In the genomic region with DNA sequence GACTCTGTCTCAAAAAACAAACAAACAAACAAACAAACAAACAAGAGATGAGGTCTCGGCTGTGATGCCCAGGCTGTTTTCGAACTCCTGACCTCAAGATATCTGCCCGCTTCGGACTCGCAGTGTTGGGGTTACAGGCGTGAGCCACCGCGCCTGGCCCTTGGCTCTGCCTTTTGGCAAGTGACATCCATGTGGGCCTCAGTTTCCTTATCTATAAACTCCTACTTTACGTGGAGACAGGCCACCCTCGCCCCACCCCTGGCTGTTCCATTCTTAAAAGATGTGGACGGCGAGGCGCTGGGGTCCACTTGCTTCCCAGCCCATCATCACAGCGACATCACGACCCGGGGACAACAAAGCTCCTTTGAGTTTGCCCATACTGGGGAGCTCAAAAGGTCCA, we compare ENCODE assay signal across 27 cellular contexts. TPM values are rescaled to one million over a fixed set of nuclear protein-coding genes. Genes with fewer than 3 reads are reported as not detected.
DNase-seq lines count a peak whose midpoint lies in the region; ATAC-seq, FAIRE-seq and TF ChIP-seq lines count a peak whose summit lies in the region.
"Had no signal": no experiment of that assay in that cellular context is flagged by ENCODE, and none has a peak within 500 bp of the region (broad histone marks: within the 10 kb centered on the region; RNA-seq: fewer than 3 reads in every experiment).

No MANE protein-coding gene starts in this region.

- H2AFZ ChIP-seq in endothelial cell of umbilical vein (ENCODE audit: low read depth, low read length) (peak overlapping the region; percentile 46), osteoblast (ENCODE audit: low read length) (no peak overlapping the region)

- FAIRE-seq in endothelial cell of umbilical vein (lab: Jason Lieb, UNC): no peak
- FAIRE-seq: colon, endometrium, keratinocyte had no signal

- no peak overlapping the region for H3K9ac ChIP-seq in endothelial cell of umbilical vein (replicated peaks; ENCODE audit: extremely low read depth, insufficient read depth, low read length)
- H3K9ac ChIP-seq: BLaER1 treated with 17β-estradiol and CSF1 and Interleukin-3, amounts not matched to agents 10 nM and 100 nM had no signal

- no peak for TF ChIP-seq CTCF in endothelial cell of umbilical vein (IDR thresholded peaks at IDR 0.05; ENCODE audit: extremely low read depth in 1 of 2, insufficient read depth in 1 of 2, low read depth in 1 of 2, low read length in 2 of 2)
- TF ChIP-seq CTCF in osteoblast (IDR thresholded peaks at IDR 0.05; ENCODE audit: extremely low read depth, low read depth, low read length): no peak
- no peak for TF ChIP-seq CTCF in thoracic aorta (IDR thresholded peaks at IDR 0.05)

- peaks cover 7% of the 10 kb centered on the region for H3K36me3 Mint-ChIP-seq in activated naive CD8-positive, alpha-beta T cell treated with anti-CD3 and anti-CD28 coated beads, Interleukin-2, amount 10 ng/mL, durations not matched to agents 7 days and 5 days
- H3K36me3 Mint-ChIP-seq in activated naive CD8-positive, alpha-beta T cell treated with anti-CD3 and anti-CD28 coated beads, Interleukin-2, amount 50 U/mL, for 24 hours (ENCODE audit: low read depth): peaks cover 5% of the 10 kb centered on the region
- H3K36me3 Mint-ChIP-seq: activated naive CD4-positive, alpha-beta T cell treated with anti-CD3 and anti-CD28 coated beads, Interleukin-2, amount 50 U/mL, for 24 hours had no signal

- BruUV-seq in endothelial cell of umbilical vein (replicated peaks; lab: Mats Ljungman, UMichigan): no TSS peak

- no peaks in the 10 kb centered on the region for H3K27me3 ChIP-seq in endothelial cell of umbilical vein (ENCODE audit: control insufficient read depth in 2 of 2, insufficient read depth in 2 of 2, low read length in 2 of 2)
- no peaks in the 10 kb centered on the region for H3K27me3 ChIP-seq in osteoblast (ENCODE audit: insufficient read depth, low read length)
- H3K27me3 ChIP-seq in thoracic aorta (replicated peaks; ENCODE audit: insufficient read depth): no peaks in the 10 kb centered on the region
- H3K27me3 ChIP-seq: BLaER1 treated with 17β-estradiol and CSF1 and Interleukin-3, amounts not matched to agents 10 nM and 100 nM; uterus had no signal

- no peak overlapping the region for H3K4me3 ChIP-seq in endothelial cell of umbilical vein (replicated peaks in 1 of 3; ENCODE audit: insufficient read depth in 1 of 3, low read depth in 1 of 3, low read length in 3 of 3)
- H3K4me3 ChIP-seq in osteoblast (ENCODE audit: insufficient read depth, low read length): no peak overlapping the region
- H3K4me3 ChIP-seq in thoracic aorta: peak overlapping the region; percentile 60
- H3K4me3 ChIP-seq: BLaER1 treated with 17β-estradiol and CSF1 and Interleukin-3, amounts not matched to agents 10 nM and 100 nM; smooth muscle cell had no signal

- peaks cover 11% of the 10 kb centered on the region for H3K4me1 ChIP-seq in endothelial cell of umbilical vein (ENCODE audit: control insufficient read depth, extremely low read depth, insufficient read depth, low read length)
- peaks cover 12% of the 10 kb centered on the region for H3K4me1 ChIP-seq in osteoblast (ENCODE audit: insufficient read depth, low read length)
- H3K4me1 ChIP-seq in thoracic aorta (ENCODE audit: control insufficient read depth in 1 of 2, low read depth in 2 of 2): peaks cover 13 to 34% of the 10 kb centered on the region in 2 donors

- intact Hi-C loops in endothelial cell of umbilical vein (cut with micrococcal nuclease): no loop called here

- no peaks in the 10 kb centered on the region for H3K9me3 Mint-ChIP-seq in activated naive CD8-positive, alpha-beta T cell treated with anti-CD3 and anti-CD28 coated beads, Interleukin-2, amount 10 ng/mL, durations not matched to agents 7 days and 5 days
- no peaks in the 10 kb centered on the region for H3K9me3 Mint-ChIP-seq in activated naive CD8-positive, alpha-beta T cell treated with anti-CD3 and anti-CD28 coated beads, Interleukin-2, amount 50 U/mL, for 24 hours
- H3K9me3 Mint-ChIP-seq: activated naive CD4-positive, alpha-beta T cell treated with anti-CD3 and anti-CD28 coated beads, Interleukin-2, amount 50 U/mL, for 24 hours; brain; T-helper 2 cell treated with Interferon-gamma antibody and Interleukin-4, amounts not matched to agents 5 μg/mL and 100 μg/mL, for 36 hours had no signal

- DNase-seq in activated naive CD8-positive, alpha-beta T cell treated with anti-CD3 and anti-CD28 coated beads, Interleukin-2, amount 10 ng/mL, durations not matched to agents 7 days and 5 days: no peak
- DNase-seq in activated naive CD8-positive, alpha-beta T cell treated with anti-CD3 and anti-CD28 coated beads, Interleukin-2, amount 50 U/mL, for 24 hours: no peak
- no peak for DNase-seq in endothelial cell of umbilical vein (ENCODE audit: low read depth, low spot score)
- no peak for DNase-seq in osteoblast (ENCODE audit: insufficient read length, low spot score, missing footprints)
- no peak for DNase-seq in thoracic aorta (ENCODE audit: low spot score)
- no peak for DNase-seq in retina
- no peak for DNase-seq in HPDE6-E6E7 (ENCODE audit: extremely low spot score)
- DNase-seq: activated T-cell treated with anti-CD3 and anti-CD28 coated beads for 4 hours; KBM-7; MV-4-11; NCI-H187; NCI-H345; stimulated activated CD4-positive, alpha-beta T cell treated with anti-CD3 and anti-CD28 coated beads, Interleukin-2, amount 100 ng/mL, for 48 hours; WERI-Rb-1 had no signal

- peaks cover 7% of the 10 kb centered on the region for H3K4me1 Mint-ChIP-seq in activated naive CD8-positive, alpha-beta T cell treated with anti-CD3 and anti-CD28 coated beads, Interleukin-2, amount 10 ng/mL, durations not matched to agents 7 days and 5 days
- H3K4me1 Mint-ChIP-seq in activated naive CD8-positive, alpha-beta T cell treated with anti-CD3 and anti-CD28 coated beads, Interleukin-2, amount 50 U/mL, for 24 hours: peaks cover 22% of the 10 kb centered on the region

- no peaks in the 10 kb centered on the region for H3K27me3 Mint-ChIP-seq in activated naive CD8-positive, alpha-beta T cell treated with anti-CD3 and anti-CD28 coated beads, Interleukin-2, amount 10 ng/mL, durations not matched to agents 7 days and 5 days
- H3K27me3 Mint-ChIP-seq in activated naive CD8-positive, alpha-beta T cell treated with anti-CD3 and anti-CD28 coated beads, Interleukin-2, amount 50 U/mL, for 24 hours: no peaks in the 10 kb centered on the region
- H3K27me3 Mint-ChIP-seq: activated naive CD4-positive, alpha-beta T cell treated with anti-CD3 and anti-CD28 coated beads, Interleukin-2, amount 50 U/mL, for 24 hours had no signal

- dilution Hi-C loops in endothelial cell of umbilical vein (cut with MboI; ENCODE audit: extremely low pct_ligation_motif_present, low sequenced_read_pairs): no loop called here

- no peak for ATAC-seq in activated naive CD8-positive, alpha-beta T cell treated with anti-CD3 and anti-CD28 coated beads, Interleukin-2, amount 10 ng/mL, durations not matched to agents 7 days and 5 days (ENCODE audit: low read depth)
- ATAC-seq in activated naive CD8-positive, alpha-beta T cell treated with anti-CD3 and anti-CD28 coated beads, Interleukin-2, amount 50 U/mL, for 24 hours: no peak
- ATAC-seq in thoracic aorta (ENCODE audit: insufficient number of reproducible peaks, low FRiP score, low read depth) (no peak), GM21619 (IDR thresholded peaks at IDR 0.05; ENCODE audit: unreplicated experiment) (no peak)
- ATAC-seq: HCT116 had no signal

- H3K4me3 Mint-ChIP-seq in activated naive CD8-positive, alpha-beta T cell treated with anti-CD3 and anti-CD28 coated beads, Interleukin-2, amount 10 ng/mL, durations not matched to agents 7 days and 5 days: peak overlapping the region; percentile 22
- no peak overlapping the region for H3K4me3 Mint-ChIP-seq in activated naive CD8-positive, alpha-beta T cell treated with anti-CD3 and anti-CD28 coated beads, Interleukin-2, amount 50 U/mL, for 24 hours

- H3K79me2 ChIP-seq in endothelial cell of umbilical vein (ENCODE audit: control insufficient read depth, insufficient read depth, low read length) (peaks cover 12% of the 10 kb centered on the region), osteoblast (ENCODE audit: insufficient read depth, low read length) (peaks cover 26% of the 10 kb centered on the region)

- CTCF ChIA-PET in endothelial cell of umbilical vein (lab: Charles Lee): no interaction called here

- no peak overlapping the region for H3K27ac Mint-ChIP-seq in activated naive CD8-positive, alpha-beta T cell treated with anti-CD3 and anti-CD28 coated beads, Interleukin-2, amount 10 ng/mL, durations not matched to agents 7 days and 5 days
- H3K27ac Mint-ChIP-seq in activated naive CD8-positive, alpha-beta T cell treated with anti-CD3 and anti-CD28 coated beads, Interleukin-2, amount 50 U/mL, for 24 hours: no peak overlapping the region
- H3K27ac Mint-ChIP-seq: activated naive CD4-positive, alpha-beta T cell treated with anti-CD3 and anti-CD28 coated beads, Interleukin-2, amount 50 U/mL, for 24 hours; T-helper 2 cell treated with Interferon-gamma antibody and Interleukin-4, amounts not matched to agents 5 μg/mL and 100 μg/mL, for 36 hours had no signal

- H3K4me2 ChIP-seq in endothelial cell of umbilical vein (ENCODE audit: insufficient read depth, low read length) (no peak overlapping the region), osteoblast (ENCODE audit: insufficient read depth, low read length) (peak overlapping the region; percentile 23)
- H3K4me2 ChIP-seq: BLaER1 treated with 17β-estradiol and CSF1 and Interleukin-3, amounts not matched to agents 10 nM and 100 nM; smooth muscle cell had no signal

- no peaks in the 10 kb centered on the region for H3K9me1 ChIP-seq in endothelial cell of umbilical vein (replicated peaks; ENCODE audit: control insufficient read depth, extremely low read depth, insufficient read depth, low read length)

- H3K27ac ChIP-seq in endothelial cell of umbilical vein (ENCODE audit: insufficient read depth, low read depth, low read length) (no peak overlapping the region), osteoblast (ENCODE audit: low read depth, low read length) (no peak overlapping the region), thoracic aorta (peak overlapping the region in 1 of 2 donors; percentile 32)
- H3K27ac ChIP-seq: BLaER1 treated with 17β-estradiol and CSF1 and Interleukin-3, amounts not matched to agents 10 nM and 100 nM; uterus; WERI-Rb-1 had no signal

- H4K20me1 ChIP-seq in endothelial cell of umbilical vein (replicated peaks; ENCODE audit: control insufficient read depth, extremely low read depth, insufficient read depth, low read length) (no peaks in the 10 kb centered on the region), osteoblast (ENCODE audit: insufficient read depth, low read length) (no peaks in the 10 kb centered on the region)

- H3K9me3 ChIP-seq in endothelial cell of umbilical vein (replicated peaks; ENCODE audit: control insufficient read depth, insufficient read depth, low read length) (no peaks in the 10 kb centered on the region), osteoblast (ENCODE audit: low read depth, low read length) (peaks cover 3% of the 10 kb centered on the region), thoracic aorta (no peaks in the 10 kb centered on the region)
- H3K9me3 ChIP-seq: BLaER1 treated with 17β-estradiol and CSF1 and Interleukin-3, amounts not matched to agents 10 nM and 100 nM; uterus had no signal

- TF ChIP-seq POLR2A in endothelial cell of umbilical vein (IDR thresholded peaks at IDR 0.05; ENCODE audit: low read depth, low read length): no peak

- H3K36me3 ChIP-seq in endothelial cell of umbilical vein (ENCODE audit: control insufficient read depth in 2 of 2, extremely low read depth in 1 of 2, insufficient read depth in 2 of 2, low read length in 2 of 2): no peaks in the 10 kb centered on the region
- H3K36me3 ChIP-seq in osteoblast (ENCODE audit: insufficient read depth, low read length): no peaks in the 10 kb centered on the region
- H3K36me3 ChIP-seq in thoracic aorta: no peaks in the 10 kb centered on the region
- H3K36me3 ChIP-seq: uterus had no signal

- POLR2A ChIA-PET in activated naive CD8-positive, alpha-beta T cell treated with anti-CD3 and anti-CD28 coated beads, Interleukin-2, amount 10 ng/mL, durations not matched to agents 7 days and 5 days (lab: Charles Lee): interaction anchor here (1.1 kb wide), 1 partner anchor 138 kb away, joined by 3 read pairs; no protein-coding TSS in a partner anchor
- POLR2A ChIA-PET in endothelial cell of umbilical vein (lab: Charles Lee): no interaction called here

RNA-seq across cellular contexts. Expression of a gene that starts 1.7 kb away (rescaled TPM):
- total RNA-seq in activated naive CD8-positive, alpha-beta T cell treated with anti-CD3 and anti-CD28 coated beads, Interleukin-2, amount 10 ng/mL, durations not matched to agents 7 days and 5 days: 1 to 10 TPM; 5.8 to 6.5 TPM
- 0.35 and 0.82 TPM in 2 replicates for total RNA-seq in endothelial cell of umbilical vein
- polyA plus RNA-seq in endothelial cell of umbilical vein: 0.76 and 1.7 TPM in 2 replicates
- polyA plus RNA-seq in endothelial cell of umbilical vein (2011; cell fraction: cytosol; rRNA removed): 0.26 and 0.38 TPM in 2 replicates
- 0.56 and 0.63 TPM in 2 replicates for polyA plus RNA-seq in endothelial cell of umbilical vein (2011; cell fraction: nucleus; rRNA removed)
- 0.15 and 0.50 TPM in 2 replicates for polyA plus RNA-seq in endothelial cell of umbilical vein (2012)
- 0.36 and 0.42 TPM in 2 replicates for polyA minus RNA-seq in endothelial cell of umbilical vein
- 2.8 TPM for polyA minus RNA-seq in endothelial cell of umbilical vein (2011; cell fraction: cytosol; rRNA and poly(A)+ RNA removed)
- 1.0 and 1.1 TPM in 2 replicates for polyA minus RNA-seq in endothelial cell of umbilical vein (2011; cell fraction: nucleus; rRNA and poly(A)+ RNA removed)
- total RNA-seq in osteoblast: 2.7 and 4.3 TPM in 2 replicates
- 1 to 10 TPM; 1.5 to 3.6 TPM for total RNA-seq in thoracic aorta

RNA-seq across cellular contexts. Expression of a gene that starts 2.4 kb away (rescaled TPM):
- 100 to 1,000 TPM; 306 to 336 TPM for total RNA-seq in activated naive CD8-positive, alpha-beta T cell treated with anti-CD3 and anti-CD28 coated beads, Interleukin-2, amount 10 ng/mL, durations not matched to agents 7 days and 5 days
- total RNA-seq in endothelial cell of umbilical vein (246 and 252 TPM in 2 replicates), osteoblast (160 and 202 TPM in 2 replicates), thoracic aorta (10 to 100 TPM; 15.5 to 60.8 TPM)
- 799 and 837 TPM in 2 replicates for polyA plus RNA-seq in endothelial cell of umbilical vein
- polyA plus RNA-seq in endothelial cell of umbilical vein (2011; cell fraction: cytosol; rRNA removed): 504 and 596 TPM in 2 replicates
- polyA plus RNA-seq in endothelial cell of umbilical vein (2011; cell fraction: nucleus; rRNA removed): 151 and 220 TPM in 2 replicates
- 252 and 475 TPM in 2 replicates for polyA plus RNA-seq in endothelial cell of umbilical vein (2012)
- 101 and 104 TPM in 2 replicates for polyA minus RNA-seq in endothelial cell of umbilical vein
- 86.4 TPM for polyA minus RNA-seq in endothelial cell of umbilical vein (2011; cell fraction: cytosol; rRNA and poly(A)+ RNA removed)
- polyA minus RNA-seq in endothelial cell of umbilical vein (2011; cell fraction: nucleus; rRNA and poly(A)+ RNA removed): 23.7 and 36.8 TPM in 2 replicates

RNA-seq across cellular contexts. Expression of a gene that starts 15.0 kb away (rescaled TPM):
- 10 to 100 TPM; 11.7 to 11.9 TPM for total RNA-seq in activated naive CD8-positive, alpha-beta T cell treated with anti-CD3 and anti-CD28 coated beads, Interleukin-2, amount 10 ng/mL, durations not matched to agents 7 days and 5 days
- 2.1 and 2.4 TPM in 2 replicates for total RNA-seq in endothelial cell of umbilical vein
- 1.9 and 2.7 TPM in 2 replicates for polyA plus RNA-seq in endothelial cell of umbilical vein
- polyA plus RNA-seq in endothelial cell of umbilical vein (2011; cell fraction: cytosol; rRNA removed): 0.19 and 0.35 TPM in 2 replicates
- 10.0 and 13.3 TPM in 2 replicates for polyA plus RNA-seq in endothelial cell of umbilical vein (2011; cell fraction: nucleus; rRNA removed)
- polyA plus RNA-seq in endothelial cell of umbilical vein (2012): 0.83 and 1.2 TPM in 2 replicates
- polyA minus RNA-seq in endothelial cell of umbilical vein: 1.2 and 1.3 TPM in 2 replicates
- 1.6 TPM for polyA minus RNA-seq in endothelial cell of umbilical vein (2011; cell fraction: cytosol; rRNA and poly(A)+ RNA removed)
- polyA minus RNA-seq in endothelial cell of umbilical vein (2011; cell fraction: nucleus; rRNA and poly(A)+ RNA removed): 2.9 and 3.8 TPM in 2 replicates
- total RNA-seq in osteoblast: under 0.01 and 0.29 TPM in 2 replicates
- total RNA-seq in thoracic aorta: 1 to 10 TPM; 2.0 to 7.9 TPM

RNA-seq across cellular contexts. Expression of a gene that starts 24.4 kb away (rescaled TPM):
- total RNA-seq in activated naive CD8-positive, alpha-beta T cell treated with anti-CD3 and anti-CD28 coated beads, Interleukin-2, amount 10 ng/mL, durations not matched to agents 7 days and 5 days: under 1 TPM; 0.11 to 0.14 TPM
- total RNA-seq in endothelial cell of umbilical vein: not detected in 2 replicates
- polyA plus RNA-seq in endothelial cell of umbilical vein: 0.01 and 0.03 TPM in 2 replicates
- polyA plus RNA-seq in endothelial cell of umbilical vein (2011; cell fraction: cytosol; rRNA removed): 0.03 TPM in 1 of 2 replicates, not detected in the other
- polyA plus RNA-seq in endothelial cell of umbilical vein (2011; cell fraction: nucleus; rRNA removed): 0.04 and 0.14 TPM in 2 replicates
- not detected in 2 replicates for polyA plus RNA-seq in endothelial cell of umbilical vein (2012)
- not detected in 2 replicates for polyA minus RNA-seq in endothelial cell of umbilical vein
- 0.51 TPM for polyA minus RNA-seq in endothelial cell of umbilical vein (2011; cell fraction: cytosol; rRNA and poly(A)+ RNA removed)
- 0.14 TPM in 1 of 2 replicates, not detected in the other for polyA minus RNA-seq in endothelial cell of umbilical vein (2011; cell fraction: nucleus; rRNA and poly(A)+ RNA removed)
- total RNA-seq in osteoblast: 0.72 and 0.88 TPM in 2 replicates
- total RNA-seq in thoracic aorta: 1 to 10 TPM in 1 of 2 donors, under 1 TPM in 1; 0.81 to 1.5 TPM
- total RNA-seq: lung microvascular endothelial cell, SK-MEL-5 had no signal
